Comparison of ENCODE assay signal across 2 cellular contexts in genomic region chr10:76080406-76080805, GRCh38.
TF ChIP-seq lines count a peak whose summit lies in the region.

No MANE protein-coding gene starts in this region.

TF ChIP-seq in HCT116, 20 proteins besides CTCF, POLR2A, EP300 and RAD21 (continued from another document):
- TF ChIP-seq CBX3 (IDR thresholded peaks at IDR 0.05; ENCODE audit: low read depth) = no peak
- TF ChIP-seq SP1 (IDR thresholded peaks at IDR 0.05; ENCODE audit: low read depth) = no peak
- TF ChIP-seq POLR2AphosphoS5 (IDR thresholded peaks at IDR 0.05; ENCODE audit: low read depth, low read length) = no peak
- TF ChIP-seq ZNF274 (IDR thresholded peaks at IDR 0.05; ENCODE audit: low read depth, low read length) = no peak
- TF ChIP-seq ATF3 (IDR thresholded peaks at IDR 0.05) = no peak
- no peak for TF ChIP-seq EZH2phosphoT487 (IDR thresholded peaks at IDR 0.05; ENCODE audit: borderline replicate concordance)
- no peak for TF ChIP-seq MAX (IDR thresholded peaks at IDR 0.05)
- no peak for TF ChIP-seq YY1 (IDR thresholded peaks at IDR 0.05; ENCODE audit: extremely low read depth, insufficient replicate concordance, low read depth, low read length)
- TF ChIP-seq CEBPB (IDR thresholded peaks at IDR 0.05; ENCODE audit: low read depth) = no peak
- no peak for TF ChIP-seq EGR1 (IDR thresholded peaks at IDR 0.05; ENCODE audit: low read depth)
- TF ChIP-seq ZBTB33 (IDR thresholded peaks at IDR 0.05; ENCODE audit: extremely low read depth, insufficient replicate concordance, low read length) = no peak
- no peak for TF ChIP-seq SIN3A (IDR thresholded peaks at IDR 0.05; ENCODE audit: low read depth)
- no peak for TF ChIP-seq FOSL1 (IDR thresholded peaks at IDR 0.05; ENCODE audit: low read depth)
- no peak for TF ChIP-seq EZH2 (IDR thresholded peaks at IDR 0.05)
- TF ChIP-seq ZFX (IDR thresholded peaks at IDR 0.05) = no peak
- no peak for TF ChIP-seq REST (IDR thresholded peaks at IDR 0.05; ENCODE audit: low read depth)

TF ChIP-seq in GM12878, 131 proteins besides CTCF, POLR2A, EP300 and RAD21 (continued from another document):
- TF ChIP-seq SKIL (IDR thresholded peaks at IDR 0.05; ENCODE audit: low read depth, poor library complexity, severe bottlenecking) = no peak
- TF ChIP-seq IKZF2 (IDR thresholded peaks at IDR 0.05) = no peak
